1 cellular context compared by ENCODE assay signal in genomic region chr1:192476802-192477298, GRCh38.
TF ChIP-seq lines count a peak whose summit lies in the region.

No MANE protein-coding gene starts in this region.

TF ChIP-seq in WTC11, 78 proteins besides CTCF, POLR2A, EP300 and RAD21 (continued from another document):
- TF ChIP-seq PRDM15 (CRISPR knock-in tag; IDR thresholded peaks at IDR 0.05): no peak
- TF ChIP-seq ETV6 (CRISPR knock-in tag; IDR thresholded peaks at IDR 0.05): no peak
- no peak for TF ChIP-seq JUN (CRISPR knock-in tag; IDR thresholded peaks at IDR 0.05)
- TF ChIP-seq ZNF317 (CRISPR knock-in tag; IDR thresholded peaks at IDR 0.05; ENCODE audit: borderline replicate concordance, low read depth): no peak
TF ChIP-seq in WTC11: peak in this region for 0.
